Comparison of ENCODE assay signal across 7 cellular contexts in genomic region chr5:132584560-132584959, GRCh38. TPM values are rescaled to one million over a fixed set of nuclear protein-coding genes. Genes with fewer than 3 reads are reported as not detected.
"Had no signal": no experiment of that assay in that cellular context is flagged by ENCODE, and none has a peak within 500 bp of the region (broad histone marks: within the 10 kb centered on the region; RNA-seq: fewer than 3 reads in every experiment).

No MANE protein-coding gene starts in this region.

RNA-seq across cellular contexts. Expression of gene IL5, which starts 41.2 kb away (rescaled TPM):
- total RNA-seq: GM23248, GM23338, H1, H4, H7, H9, HFFc6 had no signal
- polyA plus RNA-seq: GM23248, GM23338, H1 had no signal
